ENCODE assay signal across 23 cellular contexts in the genomic region with DNA sequence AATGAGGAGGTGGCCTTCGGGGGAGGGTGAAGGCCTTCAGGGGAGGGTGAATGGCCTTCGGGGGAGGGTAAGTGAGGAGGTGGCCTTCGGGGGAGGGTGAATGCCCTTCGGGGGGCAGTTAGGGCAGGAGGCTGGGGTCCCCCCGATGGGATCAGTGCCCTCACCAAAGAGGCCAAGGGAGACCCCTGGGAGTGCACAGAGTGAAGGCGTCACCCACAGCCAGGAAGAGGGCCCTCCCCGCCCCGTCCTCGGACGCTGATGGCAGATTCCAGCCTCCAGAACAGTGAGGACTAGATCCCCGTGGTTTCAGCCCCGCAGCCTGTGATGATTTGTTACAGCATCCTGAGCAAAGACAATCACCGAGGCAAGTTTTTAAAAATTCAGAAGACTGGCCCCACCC. TPM values are rescaled to one million over a fixed set of nuclear protein-coding genes. Genes with fewer than 3 reads are reported as not detected.
"Had no signal": no experiment of that assay in that cellular context is flagged by ENCODE, and none has a peak within 500 bp of the region (broad histone marks: within the 10 kb centered on the region; RNA-seq: fewer than 3 reads in every experiment).

No MANE protein-coding gene starts in this region.

- H3K4me1 ChIP-seq: gastroesophageal sphincter, pancreas, psoas muscle had no signal

- DNase-seq: activated B cell treated with CpG ODN at 0.5 μM for 24 hours; activated CD4-positive, alpha-beta T cell treated with anti-CD3 and anti-CD28 coated beads, Interleukin-2, amount 50 U/mL, for 1 hour; activated CD8-positive, alpha-beta memory T cell treated with anti-CD3 and anti-CD28 coated beads, Interleukin-2, amount 10 ng/mL, durations not matched to agents 7 days and 5 days; activated CD8-positive, alpha-beta T cell treated with anti-CD3 and anti-CD28 coated beads, Interleukin-2, amount 10 ng/mL, durations not matched to agents 7 days and 5 days; activated naive CD4-positive, alpha-beta T cell; activated T-cell treated with anti-CD3 and anti-CD28 coated beads, Interleukin-2, amount 50 U/mL, for 48 hours; effector memory CD8-positive, alpha-beta T cell; erythroblast; hippocampal formation; mesendoderm; nucleus accumbens; stimulated activated CD4-positive, alpha-beta T cell treated with anti-CD3 and anti-CD28 coated beads, Interleukin-2, amount 100 ng/mL, for 48 hours; stimulated activated naive CD4-positive, alpha-beta T cell treated with Interleukin-2 at 50 U/mL for 16 hours; T-helper 1 cell; trophoblast cell had no signal

- H3K27ac ChIP-seq: coronary artery, dorsolateral prefrontal cortex, gastroesophageal sphincter, pancreas, psoas muscle had no signal

- H3K4me3 ChIP-seq: coronary artery, gastroesophageal sphincter, lung, pancreas, psoas muscle had no signal

- H3K36me3 ChIP-seq: gastroesophageal sphincter, pancreas had no signal

- H3K27me3 ChIP-seq: pancreas had no signal

- ATAC-seq: activated CD8-positive, alpha-beta memory T cell treated with anti-CD3 and anti-CD28 coated beads, Interleukin-2, amount 10 ng/mL, durations not matched to agents 7 days and 5 days; activated CD8-positive, alpha-beta T cell treated with anti-CD3 and anti-CD28 coated beads, Interleukin-2, amount 10 ng/mL, durations not matched to agents 7 days and 5 days; activated naive CD4-positive, alpha-beta T cell treated with anti-CD3 and anti-CD28 coated beads, Interleukin-2, amount 50 U/mL, for 72 hours; effector memory CD8-positive, alpha-beta T cell; gastroesophageal sphincter; pancreas; psoas muscle had no signal

- H3K9me3 ChIP-seq: gastroesophageal sphincter, pancreas, psoas muscle had no signal

RNA-seq across cellular contexts. Expression of gene CBFA2T3, which starts 40.5 kb away (rescaled TPM):
- total RNA-seq: activated CD8-positive, alpha-beta T cell treated with anti-CD3 and anti-CD28 coated beads, Interleukin-2, amount 10 ng/mL, durations not matched to agents 7 days and 5 days; fibroblast of villous mesenchyme had no signal
